ENCODE assay signal across 8 cellular contexts in the genomic region with DNA sequence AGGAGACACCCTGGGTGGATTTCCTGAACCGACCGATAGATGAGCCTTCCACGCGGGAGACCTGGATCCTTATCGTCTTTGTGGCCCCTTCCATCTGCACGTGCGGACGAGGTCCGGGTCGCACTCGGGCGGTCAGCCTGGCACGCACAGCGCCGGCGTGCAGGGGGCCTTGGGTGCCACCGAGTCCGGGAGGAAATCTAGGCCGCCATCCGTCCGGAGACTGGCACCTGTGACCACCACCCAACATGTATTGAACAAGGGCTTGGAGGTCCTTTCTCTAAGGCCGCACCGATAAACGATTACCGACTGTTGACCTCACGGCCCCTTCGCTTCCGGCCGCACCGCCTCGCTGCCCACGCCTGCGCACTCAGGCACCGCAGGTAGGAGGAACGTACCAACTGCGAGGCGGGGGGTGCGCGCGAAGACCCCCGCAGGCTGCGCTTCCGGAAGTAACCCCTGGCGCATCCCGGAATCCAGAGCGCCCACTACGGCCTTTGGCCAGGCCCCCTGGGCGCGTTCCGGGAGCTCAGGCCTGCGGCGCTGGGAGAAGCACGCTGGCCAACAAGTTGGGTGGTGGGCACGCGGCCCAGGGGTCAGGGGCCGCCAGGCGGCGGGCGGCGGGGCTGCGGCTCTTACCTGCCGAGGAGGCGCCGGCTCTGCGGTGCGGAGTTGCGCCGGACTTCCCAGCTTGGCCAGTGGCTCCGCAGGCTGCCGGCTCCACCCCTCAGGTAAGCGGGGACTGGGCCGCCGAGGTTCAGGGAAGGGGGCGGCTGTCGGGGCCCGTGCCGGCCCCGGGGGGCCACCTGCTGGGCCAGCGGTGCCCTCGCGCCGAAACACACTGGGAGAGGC. TPM values are rescaled to one million over a fixed set of nuclear protein-coding genes. Genes with fewer than 3 reads are reported as not detected.
DNase-seq lines count a peak whose midpoint lies in the region; ATAC-seq and TF ChIP-seq lines count a peak whose summit lies in the region.

A gene (minus strand): TSS at position 713 of the 849 bp plus-strand sequence. CDS start 28,249 bp downstream, outside the sequence.
A gene with protein sequence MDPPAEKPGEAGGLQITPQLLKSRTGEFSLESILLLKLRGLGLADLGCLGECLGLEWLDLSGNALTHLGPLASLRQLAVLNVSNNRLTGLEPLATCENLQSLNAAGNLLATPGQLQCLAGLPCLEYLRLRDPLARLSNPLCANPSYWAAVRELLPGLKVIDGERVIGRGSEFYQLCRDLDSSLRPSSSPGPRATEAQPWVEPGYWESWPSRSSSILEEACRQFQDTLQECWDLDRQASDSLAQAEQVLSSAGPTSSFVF (plus strand): TSS at position 523 of the 849 bp plus-strand sequence. CDS start 13,507 bp downstream, outside the sequence.

- DNase-seq in NCI-H2081 treated with DMSO at 0.1 percent for 48 hours (lab: John Stamatoyannopoulos, UW) = peak; percentile 48
- DNase-seq in activated CD4-positive, CD25-positive, alpha-beta regulatory T cell treated with anti-CD3 and anti-CD28 coated beads, Interleukin-2, amount 50 U/mL, for 72 hours = peak; percentile 77
- peak; percentile 15 for DNase-seq in choroid plexus epithelial cell (ENCODE audit: low read depth)
- DNase-seq in lower lobe of right lung = peak; percentile 81
- peak; percentile 32 to 46 for DNase-seq in stimulated activated CD8-positive, alpha-beta memory T cell treated with anti-CD3 and anti-CD28 coated beads, Interleukin-15, amount 100 ng/mL, for 4 hours (ENCODE audit: low read depth in 2 of 2)
- no peak for DNase-seq in SIG-M5 (lab: John Stamatoyannopoulos, UW)

- peak; percentile 74 for ATAC-seq in GM18498 (IDR thresholded peaks at IDR 0.05; ENCODE audit: unreplicated experiment)
- ATAC-seq in HG02884 (IDR thresholded peaks at IDR 0.05; ENCODE audit: unreplicated experiment) = peak; percentile 40
- ATAC-seq in lower lobe of right lung = peak; percentile 84 to 91

- peaks cover 11% of the 10 kb centered on the region for H3K36me3 ChIP-seq in lower lobe of right lung

- TF ChIP-seq CTCF in choroid plexus epithelial cell (conservative IDR thresholded peaks at IDR 0.05; ENCODE audit: low read depth, low read length) (no peak), lower lobe of right lung (IDR thresholded peaks at IDR 0.05) (peak; percentile 36)

- peak within 1 kb of the TSS; percentile 66 for H3K4me3 ChIP-seq in choroid plexus epithelial cell (ENCODE audit: low read depth, low read length)
- H3K4me3 ChIP-seq in lower lobe of right lung = peak within 1 kb of the TSS; percentile 61

- H3K4me1 ChIP-seq in lower lobe of right lung = peaks cover 50% of the 10 kb centered on the region

- intact Hi-C loops in lower lobe of right lung (cut with DNase I) = no loop called here

- H3K9me3 ChIP-seq in lower lobe of right lung = no peaks in the 10 kb centered on the region

- H3K27ac ChIP-seq in lower lobe of right lung = peak within 1 kb of the TSS; percentile 92

- no peaks in the 10 kb centered on the region for H3K27me3 ChIP-seq in lower lobe of right lung (ENCODE audit: low read depth)

RNA-seq across cellular contexts. Expression of the first gene that starts in this region (rescaled TPM):
- total RNA-seq in lower lobe of right lung = 18.6 TPM

RNA-seq across cellular contexts. Expression of the second gene that starts in this region (rescaled TPM):
- total RNA-seq in lower lobe of right lung = 16.2 TPM
